ENCODE assay signal across 1 cellular context in the genomic region with DNA sequence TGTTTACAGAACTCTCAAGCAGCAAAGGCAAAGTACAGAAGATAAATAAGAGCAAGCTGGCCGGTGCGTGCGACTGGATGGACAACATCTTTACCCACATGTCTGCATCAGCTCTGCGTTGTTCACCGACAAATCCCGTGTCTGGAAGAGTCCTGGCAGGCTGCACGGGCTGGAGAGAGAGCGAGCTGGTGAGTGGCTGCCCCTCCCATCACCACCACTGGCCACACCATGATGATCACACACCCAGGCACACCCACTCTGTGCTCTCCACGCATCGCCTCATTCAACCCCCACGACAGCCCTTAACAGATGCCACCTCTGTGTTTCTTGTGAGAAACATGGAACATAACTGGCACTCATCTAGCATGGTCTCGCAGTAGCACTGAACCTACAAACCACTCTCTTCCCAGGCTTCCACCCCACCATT.
TF ChIP-seq lines count a peak whose summit lies in the region.

No MANE protein-coding gene starts in this region.

TF ChIP-seq in GM23338, 12 proteins besides CTCF, POLR2A, EP300 and RAD21 (continued from another document):
- TF ChIP-seq, protein P1, sequence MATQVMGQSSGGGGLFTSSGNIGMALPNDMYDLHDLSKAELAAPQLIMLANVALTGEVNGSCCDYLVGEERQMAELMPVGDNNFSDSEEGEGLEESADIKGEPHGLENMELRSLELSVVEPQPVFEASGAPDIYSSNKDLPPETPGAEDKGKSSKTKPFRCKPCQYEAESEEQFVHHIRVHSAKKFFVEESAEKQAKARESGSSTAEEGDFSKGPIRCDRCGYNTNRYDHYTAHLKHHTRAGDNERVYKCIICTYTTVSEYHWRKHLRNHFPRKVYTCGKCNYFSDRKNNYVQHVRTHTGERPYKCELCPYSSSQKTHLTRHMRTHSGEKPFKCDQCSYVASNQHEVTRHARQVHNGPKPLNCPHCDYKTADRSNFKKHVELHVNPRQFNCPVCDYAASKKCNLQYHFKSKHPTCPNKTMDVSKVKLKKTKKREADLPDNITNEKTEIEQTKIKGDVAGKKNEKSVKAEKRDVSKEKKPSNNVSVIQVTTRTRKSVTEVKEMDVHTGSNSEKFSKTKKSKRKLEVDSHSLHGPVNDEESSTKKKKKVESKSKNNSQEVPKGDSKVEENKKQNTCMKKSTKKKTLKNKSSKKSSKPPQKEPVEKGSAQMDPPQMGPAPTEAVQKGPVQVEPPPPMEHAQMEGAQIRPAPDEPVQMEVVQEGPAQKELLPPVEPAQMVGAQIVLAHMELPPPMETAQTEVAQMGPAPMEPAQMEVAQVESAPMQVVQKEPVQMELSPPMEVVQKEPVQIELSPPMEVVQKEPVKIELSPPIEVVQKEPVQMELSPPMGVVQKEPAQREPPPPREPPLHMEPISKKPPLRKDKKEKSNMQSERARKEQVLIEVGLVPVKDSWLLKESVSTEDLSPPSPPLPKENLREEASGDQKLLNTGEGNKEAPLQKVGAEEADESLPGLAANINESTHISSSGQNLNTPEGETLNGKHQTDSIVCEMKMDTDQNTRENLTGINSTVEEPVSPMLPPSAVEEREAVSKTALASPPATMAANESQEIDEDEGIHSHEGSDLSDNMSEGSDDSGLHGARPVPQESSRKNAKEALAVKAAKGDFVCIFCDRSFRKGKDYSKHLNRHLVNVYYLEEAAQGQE (IDR thresholded peaks at IDR 0.05; ENCODE audit: unreplicated experiment): no peak
- no peak for TF ChIP-seq ZNF114 (CRISPR knock-in tag; IDR thresholded peaks at IDR 0.05)
- no peak for TF ChIP-seq STAT1 (IDR thresholded peaks at IDR 0.05; ENCODE audit: unreplicated experiment)
- no peak for TF ChIP-seq POLR2AphosphoS5 (IDR thresholded peaks at IDR 0.05; ENCODE audit: low read depth)
- TF ChIP-seq NANOG (IDR thresholded peaks at IDR 0.05; ENCODE audit: borderline replicate concordance): no peak
- TF ChIP-seq, protein P2, sequence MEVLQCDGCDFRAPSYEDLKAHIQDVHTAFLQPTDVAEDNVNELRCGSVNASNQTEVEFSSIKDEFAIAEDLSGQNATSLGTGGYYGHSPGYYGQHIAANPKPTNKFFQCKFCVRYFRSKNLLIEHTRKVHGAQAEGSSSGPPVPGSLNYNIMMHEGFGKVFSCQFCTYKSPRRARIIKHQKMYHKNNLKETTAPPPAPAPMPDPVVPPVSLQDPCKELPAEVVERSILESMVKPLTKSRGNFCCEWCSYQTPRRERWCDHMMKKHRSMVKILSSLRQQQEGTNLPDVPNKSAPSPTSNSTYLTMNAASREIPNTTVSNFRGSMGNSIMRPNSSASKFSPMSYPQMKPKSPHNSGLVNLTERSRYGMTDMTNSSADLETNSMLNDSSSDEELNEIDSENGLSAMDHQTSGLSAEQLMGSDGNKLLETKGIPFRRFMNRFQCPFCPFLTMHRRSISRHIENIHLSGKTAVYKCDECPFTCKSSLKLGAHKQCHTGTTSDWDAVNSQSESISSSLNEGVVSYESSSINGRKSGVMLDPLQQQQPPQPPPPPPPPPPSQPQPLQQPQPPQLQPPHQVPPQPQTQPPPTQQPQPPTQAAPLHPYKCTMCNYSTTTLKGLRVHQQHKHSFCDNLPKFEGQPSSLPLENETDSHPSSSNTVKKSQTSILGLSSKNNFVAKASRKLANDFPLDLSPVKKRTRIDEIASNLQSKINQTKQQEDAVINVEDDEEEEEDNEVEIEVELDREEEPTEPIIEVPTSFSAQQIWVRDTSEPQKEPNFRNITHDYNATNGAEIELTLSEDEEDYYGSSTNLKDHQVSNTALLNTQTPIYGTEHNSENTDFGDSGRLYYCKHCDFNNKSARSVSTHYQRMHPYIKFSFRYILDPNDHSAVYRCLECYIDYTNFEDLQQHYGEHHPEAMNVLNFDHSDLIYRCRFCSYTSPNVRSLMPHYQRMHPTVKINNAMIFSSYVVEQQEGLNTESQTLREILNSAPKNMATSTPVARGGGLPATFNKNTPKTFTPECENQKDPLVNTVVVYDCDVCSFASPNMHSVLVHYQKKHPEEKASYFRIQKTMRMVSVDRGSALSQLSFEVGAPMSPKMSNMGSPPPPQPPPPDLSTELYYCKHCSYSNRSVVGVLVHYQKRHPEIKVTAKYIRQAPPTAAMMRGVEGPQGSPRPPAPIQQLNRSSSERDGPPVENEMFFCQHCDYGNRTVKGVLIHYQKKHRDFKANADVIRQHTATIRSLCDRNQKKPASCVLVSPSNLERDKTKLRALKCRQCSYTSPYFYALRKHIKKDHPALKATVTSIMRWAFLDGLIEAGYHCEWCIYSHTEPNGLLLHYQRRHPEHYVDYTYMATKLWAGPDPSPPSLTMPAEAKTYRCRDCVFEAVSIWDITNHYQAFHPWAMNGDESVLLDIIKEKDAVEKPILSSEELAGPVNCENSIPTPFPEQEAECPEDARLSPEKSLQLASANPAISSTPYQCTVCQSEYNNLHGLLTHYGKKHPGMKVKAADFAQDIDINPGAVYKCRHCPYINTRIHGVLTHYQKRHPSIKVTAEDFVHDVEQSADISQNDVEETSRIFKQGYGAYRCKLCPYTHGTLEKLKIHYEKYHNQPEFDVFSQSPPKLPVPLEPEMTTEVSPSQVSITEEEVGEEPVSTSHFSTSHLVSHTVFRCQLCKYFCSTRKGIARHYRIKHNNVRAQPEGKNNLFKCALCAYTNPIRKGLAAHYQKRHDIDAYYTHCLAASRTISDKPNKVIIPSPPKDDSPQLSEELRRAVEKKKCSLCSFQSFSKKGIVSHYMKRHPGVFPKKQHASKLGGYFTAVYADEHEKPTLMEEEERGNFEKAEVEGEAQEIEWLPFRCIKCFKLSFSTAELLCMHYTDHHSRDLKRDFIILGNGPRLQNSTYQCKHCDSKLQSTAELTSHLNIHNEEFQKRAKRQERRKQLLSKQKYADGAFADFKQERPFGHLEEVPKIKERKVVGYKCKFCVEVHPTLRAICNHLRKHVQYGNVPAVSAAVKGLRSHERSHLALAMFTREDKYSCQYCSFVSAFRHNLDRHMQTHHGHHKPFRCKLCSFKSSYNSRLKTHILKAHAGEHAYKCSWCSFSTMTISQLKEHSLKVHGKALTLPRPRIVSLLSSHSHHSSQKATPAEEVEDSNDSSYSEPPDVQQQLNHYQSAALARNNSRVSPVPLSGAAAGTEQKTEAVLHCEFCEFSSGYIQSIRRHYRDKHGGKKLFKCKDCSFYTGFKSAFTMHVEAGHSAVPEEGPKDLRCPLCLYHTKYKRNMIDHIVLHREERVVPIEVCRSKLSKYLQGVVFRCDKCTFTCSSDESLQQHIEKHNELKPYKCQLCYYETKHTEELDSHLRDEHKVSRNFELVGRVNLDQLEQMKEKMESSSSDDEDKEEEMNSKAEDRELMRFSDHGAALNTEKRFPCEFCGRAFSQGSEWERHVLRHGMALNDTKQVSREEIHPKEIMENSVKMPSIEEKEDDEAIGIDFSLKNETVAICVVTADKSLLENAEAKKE (CRISPR knock-in tag; IDR thresholded peaks at IDR 0.05): no peak
- TF ChIP-seq EZH2 (IDR thresholded peaks at IDR 0.05; ENCODE audit: low read depth, unreplicated experiment): no peak
- TF ChIP-seq JUNB (IDR thresholded peaks at IDR 0.05; ENCODE audit: unreplicated experiment): no peak
- no peak for TF ChIP-seq EZH2phosphoT487 (IDR thresholded peaks at IDR 0.05; ENCODE audit: unreplicated experiment)
- no peak for TF ChIP-seq CREB1 (CRISPR knock-in tag; IDR thresholded peaks at IDR 0.05; ENCODE audit: low read depth)
TF ChIP-seq in GM23338: peak in this region for 0.
